24 cellular contexts compared by ENCODE assay signal in the genomic region with DNA sequence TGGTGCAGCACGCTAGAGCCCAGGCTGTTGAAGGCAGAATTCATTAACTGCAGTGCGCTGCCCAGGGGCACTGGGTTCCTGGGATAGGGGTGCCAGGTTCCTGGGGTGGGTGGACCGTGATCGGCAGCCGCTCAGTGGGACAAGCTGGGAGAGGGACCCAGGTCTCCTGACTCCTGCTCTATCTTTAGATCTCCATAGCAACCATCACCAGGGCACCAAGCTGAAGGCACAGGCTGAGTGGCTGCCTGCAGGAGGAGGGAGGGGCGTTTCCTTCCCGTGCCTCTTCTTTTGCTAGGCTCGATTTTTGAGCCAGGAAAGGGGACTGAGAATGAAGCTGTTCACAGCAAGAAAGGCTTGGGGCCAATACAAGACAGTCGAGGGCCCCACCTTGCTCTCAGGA. TPM values are rescaled to one million over a fixed set of nuclear protein-coding genes. Genes with fewer than 3 reads are reported as not detected.
A peak's percentile ranks its signal among the peaks of the same experiment; 100 is the strongest.
DNase-seq lines count a peak whose midpoint lies in the region; ATAC-seq, FAIRE-seq and TF ChIP-seq lines count a peak whose summit lies in the region.
"Had no signal": no experiment of that assay in that cellular context is flagged by ENCODE, and none has a peak within 500 bp of the region (broad histone marks: within the 10 kb centered on the region; RNA-seq: fewer than 3 reads in every experiment).

No MANE protein-coding gene starts in this region.

- TF ChIP-seq POLR2A in endothelial cell of umbilical vein (IDR thresholded peaks at IDR 0.05; ENCODE audit: low read depth, low read length), result no peak

- H3K36me3 ChIP-seq in endothelial cell of umbilical vein (ENCODE audit: control insufficient read depth in 2 of 2, extremely low read depth in 1 of 2, insufficient read depth in 2 of 2, low read length in 2 of 2), result no peaks in the 10 kb centered on the region
- H3K36me3 ChIP-seq: HAP-1, transverse colon had no signal

- no peak overlapping the region for H3K4me2 ChIP-seq in endothelial cell of umbilical vein (ENCODE audit: insufficient read depth, low read length)
- H3K4me2 ChIP-seq: SK-N-SH had no signal

- H3K36me3 Mint-ChIP-seq in activated T-cell treated with anti-CD3 and anti-CD28 coated beads, Interleukin-2, amount 50 U/mL, for 24 hours (ENCODE audit: low read depth), result peaks cover 26% of the 10 kb centered on the region
- H3K36me3 Mint-ChIP-seq: WTC11 had no signal

- H3K4me1 ChIP-seq in endothelial cell of umbilical vein (ENCODE audit: control insufficient read depth, extremely low read depth, insufficient read depth, low read length), result peaks cover 17% of the 10 kb centered on the region
- H3K4me1 ChIP-seq: HAP-1, lower lobe of right lung, transverse colon had no signal

- FAIRE-seq in endothelial cell of umbilical vein (lab: Jason Lieb, UNC), result no peak
- FAIRE-seq: HTR-8/SVneo had no signal

- POLR2A ChIA-PET in endothelial cell of umbilical vein (lab: Charles Lee), result interaction anchor here (0.6 kb wide), 1 partner anchor 315 kb away, joined by 3 read pairs; no protein-coding TSS in a partner anchor

- TF ChIP-seq CTCF in endothelial cell of umbilical vein (IDR thresholded peaks at IDR 0.05; ENCODE audit: extremely low read depth in 1 of 2, insufficient read depth in 1 of 2, low read depth in 1 of 2, low read length in 2 of 2), result no peak

- intact Hi-C loops in endothelial cell of umbilical vein (cut with micrococcal nuclease), result no loop called here

- no peaks in the 10 kb centered on the region for H3K9me3 Mint-ChIP-seq in activated T-cell treated with anti-CD3 and anti-CD28 coated beads, Interleukin-2, amount 50 U/mL, for 24 hours
- H3K9me3 Mint-ChIP-seq: immature natural killer cell; T-helper 2 cell treated with Interferon-gamma antibody and Interleukin-4, amounts not matched to agents 5 μg/mL and 100 μg/mL, for 36 hours; WTC11 had no signal

- H3K27me3 ChIP-seq in endothelial cell of umbilical vein (ENCODE audit: control insufficient read depth in 2 of 2, insufficient read depth in 2 of 2, low read length in 2 of 2), result no peaks in the 10 kb centered on the region
- H3K27me3 ChIP-seq: transverse colon had no signal

- H3K4me1 Mint-ChIP-seq in activated T-cell treated with anti-CD3 and anti-CD28 coated beads, Interleukin-2, amount 50 U/mL, for 24 hours (ENCODE audit: low read depth), result peaks cover 9% of the 10 kb centered on the region
- H3K4me1 Mint-ChIP-seq: immature natural killer cell, WTC11 had no signal

- in situ Hi-C loops in G401 (cut with HindIII; ENCODE audit: low sequenced_read_pairs) (no loop called here), ACHN (cut with HindIII; ENCODE audit: low pct_ligation_motif_present, low pct_unique_long_range_greater_than_20kb, low sequenced_read_pairs) (no loop called here)

- no peak overlapping the region for H3K27ac Mint-ChIP-seq in activated T-cell treated with anti-CD3 and anti-CD28 coated beads, Interleukin-2, amount 50 U/mL, for 24 hours
- H3K27ac Mint-ChIP-seq: immature natural killer cell; T-helper 2 cell treated with Interferon-gamma antibody and Interleukin-4, amounts not matched to agents 5 μg/mL and 100 μg/mL, for 36 hours; WTC11 had no signal

- H3K4me3 ChIP-seq in endothelial cell of umbilical vein (replicated peaks in 1 of 3; ENCODE audit: insufficient read depth in 1 of 3, low read depth in 1 of 3, low read length in 3 of 3), result no peak overlapping the region
- H3K4me3 ChIP-seq: HAP-1, lower lobe of right lung, transverse colon had no signal

- no peak overlapping the region for H3K27ac ChIP-seq in endothelial cell of umbilical vein (ENCODE audit: insufficient read depth, low read depth, low read length)
- H3K27ac ChIP-seq: lower lobe of right lung, RWPE1, transverse colon had no signal

- peak; percentile 48 for DNase-seq in G401 (ENCODE audit: low spot score)
- peak; percentile 37 for DNase-seq in UCSD-AML1 (lab: John Stamatoyannopoulos, UW; ENCODE audit: unreplicated experiment)
- peak; percentile 8 for DNase-seq in endothelial cell of umbilical vein (ENCODE audit: low read depth, low spot score)
- peak; percentile 20 for DNase-seq in occipital lobe (lab: John Stamatoyannopoulos, UW)
- no peak for DNase-seq in activated T-cell treated with anti-CD3 and anti-CD28 coated beads, Interleukin-2, amount 50 U/mL, for 24 hours
- DNase-seq in ACHN, result no peak
- no peak for DNase-seq in AG08396 (ENCODE audit: low spot score)
- DNase-seq: activated CD4-positive, alpha-beta T cell treated with anti-CD3 and anti-CD28 coated beads, Interleukin-2, amount 50 U/mL, for 4 hours; activated effector memory CD4-positive, alpha-beta T cell treated with anti-CD3 and anti-CD28 coated beads, Interleukin-2, amount 50 U/mL, for 16 hours; DMS53; immature natural killer cell; lower lobe of right lung; NCI-H524 treated with DMSO at 0.1 percent for 48 hours; SK-N-SH; stimulated activated CD4-positive, alpha-beta T cell treated with anti-CD3 and anti-CD28 coated beads, Interleukin-4, amount 100 ng/mL, for 24 hours; stimulated activated naive CD8-positive, alpha-beta T cell treated with anti-CD3 and anti-CD28 coated beads, Interleukin-15, Interleukin-2, amounts not matched to agents 100 U/mL and 50 U/mL, for 24 hours; transverse colon had no signal

- dilution Hi-C loops in endothelial cell of umbilical vein (cut with MboI; ENCODE audit: extremely low pct_ligation_motif_present, low sequenced_read_pairs), result no loop called here

- no peak for ATAC-seq in HG02885 (IDR thresholded peaks at IDR 0.05; ENCODE audit: poor library complexity, unreplicated experiment)
- ATAC-seq: lower lobe of right lung; stimulated activated naive CD8-positive, alpha-beta T cell treated with anti-CD3 and anti-CD28 coated beads, Interleukin-15, Interleukin-2, amounts not matched to agents 100 U/mL and 50 U/mL, for 24 hours; WTC11 had no signal

- no peaks in the 10 kb centered on the region for H4K20me1 ChIP-seq in endothelial cell of umbilical vein (replicated peaks; ENCODE audit: control insufficient read depth, extremely low read depth, insufficient read depth, low read length)

- BruUV-seq in endothelial cell of umbilical vein (replicated peaks; lab: Mats Ljungman, UMichigan), result no TSS peak

- no peak overlapping the region for H3K9ac ChIP-seq in endothelial cell of umbilical vein (replicated peaks; ENCODE audit: extremely low read depth, insufficient read depth, low read length)
- H3K9ac ChIP-seq: SK-N-SH had no signal

- no peaks in the 10 kb centered on the region for H3K27me3 Mint-ChIP-seq in activated T-cell treated with anti-CD3 and anti-CD28 coated beads, Interleukin-2, amount 50 U/mL, for 24 hours

- no peaks in the 10 kb centered on the region for H3K9me3 ChIP-seq in endothelial cell of umbilical vein (replicated peaks; ENCODE audit: control insufficient read depth, insufficient read depth, low read length)
- H3K9me3 ChIP-seq: HAP-1, lower lobe of right lung, SK-N-SH, transverse colon had no signal

- H3K9me1 ChIP-seq in endothelial cell of umbilical vein (replicated peaks; ENCODE audit: control insufficient read depth, extremely low read depth, insufficient read depth, low read length), result no peaks in the 10 kb centered on the region

- H3K4me3 Mint-ChIP-seq in activated T-cell treated with anti-CD3 and anti-CD28 coated beads, Interleukin-2, amount 50 U/mL, for 24 hours, result no peak overlapping the region
- H3K4me3 Mint-ChIP-seq: immature natural killer cell; T-helper 2 cell treated with Interferon-gamma antibody and Interleukin-4, amounts not matched to agents 5 μg/mL and 100 μg/mL, for 36 hours; WTC11 had no signal

- H2AFZ ChIP-seq in endothelial cell of umbilical vein (ENCODE audit: low read depth, low read length), result peak overlapping the region; percentile 11

- H3K79me2 ChIP-seq in endothelial cell of umbilical vein (ENCODE audit: control insufficient read depth, insufficient read depth, low read length), result no peaks in the 10 kb centered on the region

- CTCF ChIA-PET in endothelial cell of umbilical vein (lab: Charles Lee), result interaction anchor here (1.1 to 2.2 kb wide), 6 partner anchors 8 to 52 kb away, joined by 3 to 12 read pairs (median 4); no protein-coding TSS in a partner anchor

TF ChIP-seq in endothelial cell of umbilical vein, 7 proteins besides CTCF, POLR2A, EP300 and RAD21 (continues in another document):
- no peak for TF ChIP-seq EZH2 (IDR thresholded peaks at IDR 0.05; ENCODE audit: borderline replicate concordance, low read depth, low read length, severe bottlenecking)

RNA-seq across cellular contexts. Expression of gene CDCP2, which starts 20.9 kb away (rescaled TPM):
- not detected in 2 replicates for total RNA-seq in G401 (2014; rRNA removed; shearing (Covaris generic))
- total RNA-seq in endothelial cell of umbilical vein (0.12 TPM in 1 of 2 replicates, not detected in the other), occipital lobe (not detected)
- 0.10 TPM in 1 of 2 replicates, not detected in the other for polyA plus RNA-seq in endothelial cell of umbilical vein
- polyA plus RNA-seq in endothelial cell of umbilical vein (2011; cell fraction: cytosol; rRNA removed), result not detected in 2 replicates
- 0.06 TPM in 1 of 2 replicates, not detected in the other for polyA plus RNA-seq in endothelial cell of umbilical vein (2011; cell fraction: nucleus; rRNA removed)
- not detected in 2 replicates for polyA plus RNA-seq in endothelial cell of umbilical vein (2012)
- polyA minus RNA-seq in endothelial cell of umbilical vein, result not detected in 2 replicates
- not detected for polyA minus RNA-seq in endothelial cell of umbilical vein (2011; cell fraction: cytosol; rRNA and poly(A)+ RNA removed)
- 0.29 TPM in 1 of 2 replicates, not detected in the other for polyA minus RNA-seq in endothelial cell of umbilical vein (2011; cell fraction: nucleus; rRNA and poly(A)+ RNA removed)
- total RNA-seq: lower lobe of right lung, renal cortical epithelial cell, WTC11 had no signal
- polyA plus RNA-seq: immature natural killer cell, SK-N-SH had no signal

RNA-seq across cellular contexts. Expression of gene CYB5RL, which starts 26.1 kb away (rescaled TPM):
- total RNA-seq in G401 (2014; rRNA removed; shearing (Covaris generic)), result 5.5 and 6.2 TPM in 2 replicates
- total RNA-seq in endothelial cell of umbilical vein, result 8.6 and 9.6 TPM in 2 replicates
- 5.8 and 5.9 TPM in 2 replicates for polyA plus RNA-seq in endothelial cell of umbilical vein
- polyA plus RNA-seq in endothelial cell of umbilical vein (2011; cell fraction: cytosol; rRNA removed), result 5.2 TPM in 2 replicates
- 9.7 and 11.0 TPM in 2 replicates for polyA plus RNA-seq in endothelial cell of umbilical vein (2011; cell fraction: nucleus; rRNA removed)
- 3.0 and 3.8 TPM in 2 replicates for polyA plus RNA-seq in endothelial cell of umbilical vein (2012)
- polyA minus RNA-seq in endothelial cell of umbilical vein, result 5.7 and 11.0 TPM in 2 replicates
- polyA minus RNA-seq in endothelial cell of umbilical vein (2011; cell fraction: cytosol; rRNA and poly(A)+ RNA removed), result 3.0 TPM
- polyA minus RNA-seq in endothelial cell of umbilical vein (2011; cell fraction: nucleus; rRNA and poly(A)+ RNA removed), result 3.6 and 6.2 TPM in 2 replicates
- 4.4 TPM for total RNA-seq in occipital lobe

RNA-seq across cellular contexts. Expression of gene MRPL37, which starts 26.3 kb away (rescaled TPM):
- 190 and 218 TPM in 2 replicates for total RNA-seq in G401 (2014; rRNA removed; shearing (Covaris generic))
- 109 TPM in 2 replicates for total RNA-seq in endothelial cell of umbilical vein
- 35.4 and 45.0 TPM in 2 replicates for polyA plus RNA-seq in endothelial cell of umbilical vein
- polyA plus RNA-seq in endothelial cell of umbilical vein (2011; cell fraction: cytosol; rRNA removed), result 33.5 and 43.8 TPM in 2 replicates
- polyA plus RNA-seq in endothelial cell of umbilical vein (2011; cell fraction: nucleus; rRNA removed), result 16.9 and 21.4 TPM in 2 replicates
- 105 and 129 TPM in 2 replicates for polyA plus RNA-seq in endothelial cell of umbilical vein (2012)
- polyA minus RNA-seq in endothelial cell of umbilical vein, result 23.6 and 28.8 TPM in 2 replicates
- 28.7 TPM for polyA minus RNA-seq in endothelial cell of umbilical vein (2011; cell fraction: cytosol; rRNA and poly(A)+ RNA removed)
- 9.7 and 10.9 TPM in 2 replicates for polyA minus RNA-seq in endothelial cell of umbilical vein (2011; cell fraction: nucleus; rRNA and poly(A)+ RNA removed)
- 29.2 TPM for total RNA-seq in occipital lobe

Comparison
In these comparisons a context has a peak if more than half of its experiments do, and no peak if none do; other contexts are left out.
1. DNase-seq: peak in G401 (single experiment), UCSD-AML1 (single experiment), endothelial cell of umbilical vein (single experiment) and occipital lobe (single experiment); none in activated T-cell treated with anti-CD3 and anti-CD28 coated beads, Interleukin-2, amount 50 U/mL, for 24 hours (single experiment), ACHN (single experiment) and AG08396 (single experiment).